8 cellular contexts compared by ENCODE assay signal in the genomic region with DNA sequence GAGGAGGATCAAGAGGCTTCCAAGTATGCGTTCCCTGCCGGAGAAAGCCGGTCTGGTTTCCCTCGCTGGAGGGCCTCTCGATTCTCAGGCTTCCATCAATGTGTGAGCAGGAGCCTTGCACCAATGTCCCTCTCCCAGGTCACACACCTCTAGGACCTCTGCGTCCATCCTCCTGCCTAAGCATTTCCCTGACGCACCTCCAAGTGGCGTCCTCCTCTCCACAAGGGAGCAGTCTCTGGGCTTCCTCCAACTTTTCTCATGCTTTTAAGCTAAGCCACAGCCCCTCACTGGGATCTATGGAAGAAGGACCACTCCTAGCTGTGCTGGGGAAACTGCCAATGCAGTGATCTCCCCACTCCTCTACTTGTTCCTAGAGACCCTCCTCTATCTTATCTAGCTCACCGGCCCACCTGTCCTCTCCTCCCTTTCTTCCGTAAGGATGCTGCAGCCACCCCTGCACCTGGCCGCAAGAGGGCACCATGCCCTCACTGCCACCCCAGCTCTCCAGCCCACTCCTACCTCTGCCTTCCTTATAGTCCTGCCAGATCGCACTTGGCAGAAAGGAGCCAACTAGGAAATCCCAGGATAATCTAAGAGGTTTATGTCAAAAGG.
DNase-seq lines count a peak whose midpoint lies in the region; ATAC-seq and TF ChIP-seq lines count a peak whose summit lies in the region.

No MANE protein-coding gene starts in this region.

- H3K36me3 ChIP-seq in mammary epithelial cell (ENCODE audit: insufficient read depth, low read length): no peaks in the 10 kb centered on the region

- TF ChIP-seq CTCF in AG09309 (IDR thresholded peaks at IDR 0.05; ENCODE audit: control insufficient read depth, insufficient read depth, low read depth, low read length, missing control alignments) (peak; percentile 28), HFF-Myc (IDR thresholded peaks at IDR 0.05; ENCODE audit: low read depth, low read length, missing control alignments) (peak; percentile 58), mammary epithelial cell (conservative IDR thresholded peaks at IDR 0.05 in 1 of 2, IDR thresholded peaks at IDR 0.05 in 1 of 2; ENCODE audit: extremely low read depth in 1 of 2, insufficient read depth in 1 of 2, low read depth in 1 of 2, low read length in 2 of 2) (peak; percentile 94 to 96)

- BruUV-seq in mammary epithelial cell (replicated peaks; lab: Mats Ljungman, UMichigan): no TSS peak

- no peaks in the 10 kb centered on the region for H3K4me1 ChIP-seq in mammary epithelial cell (ENCODE audit: insufficient read depth, low read length)

- no peak overlapping the region for H3K4me2 ChIP-seq in mammary epithelial cell (ENCODE audit: insufficient read depth, low read depth, low read length)

- dilution Hi-C loops in mammary epithelial cell (cut with HindIII; ENCODE audit: low sequenced_read_pairs): no loop called here

- in situ Hi-C loops in mammary epithelial cell (cut with MboI; ENCODE audit: low sequenced_read_pairs in 2 of 2): loop anchor here (10.0 to 25.0 kb wide), 5 partner anchors 259 to 709 kb away; a partner anchor contains a TSS

- H3K27ac ChIP-seq in mammary epithelial cell (ENCODE audit: insufficient read depth, low read depth, low read length): no peak overlapping the region

- CTCF ChIA-PET in mammary epithelial cell (lab: Charles Lee; ENCODE audit: low non-redundant PET): interaction anchor here (0.6 kb wide), 3 partner anchors 43 to 726 kb away, joined by 3 to 5 read pairs (median 4); no protein-coding TSS in a partner anchor

- 43% methylated on average over 12 of the region's 12 CpGs for WGBS in mammary epithelial cell (ENCODE audit: low coverage, missing lambda C conversion rate)

- peaks cover 2% of the 10 kb centered on the region for H3K27me3 ChIP-seq in mammary epithelial cell (ENCODE audit: insufficient read depth, low read length)

- H3K4me3 ChIP-seq in AG09309 (ENCODE audit: control insufficient read depth, low read depth, low read length) (no peak overlapping the region), HFF-Myc (replicated peaks; ENCODE audit: low read depth, low read length) (no peak overlapping the region), mammary epithelial cell (replicated peaks in 1 of 3; ENCODE audit: insufficient read depth in 1 of 3, low read depth in 2 of 3, low read length in 3 of 3) (no peak overlapping the region)

- H3K79me2 ChIP-seq in mammary epithelial cell (ENCODE audit: insufficient read depth, low read length): no peaks in the 10 kb centered on the region

- DNase-seq in AG09309 (ENCODE audit: low read depth) (no peak), HFF-Myc (ENCODE audit: extremely low read depth, low read depth) (no peak), OCI-M1 (lab: John Stamatoyannopoulos, UW) (peak; percentile 19), mammary epithelial cell (peak; percentile 52), mucosa of gallbladder (ENCODE audit: low spot score) (peak; percentile 34), OCI-M2 (lab: John Stamatoyannopoulos, UW; ENCODE audit: unreplicated experiment) (no peak)

- no peaks in the 10 kb centered on the region for H3K9me3 ChIP-seq in mammary epithelial cell (replicated peaks; ENCODE audit: insufficient read depth, low read length)

- no peak overlapping the region for H3K9ac ChIP-seq in mammary epithelial cell (ENCODE audit: insufficient read depth, low read length)

- no peak overlapping the region for H2AFZ ChIP-seq in mammary epithelial cell (ENCODE audit: low read depth, low read length)

- intact Hi-C loops in mammary epithelial cell (cut with micrococcal nuclease): loop anchor here (1.0 to 10.0 kb wide), 9 partner anchors 226 to 951 kb away; a partner anchor contains a TSS

- ATAC-seq in GM21447 (IDR thresholded peaks at IDR 0.05; ENCODE audit: unreplicated experiment) (no peak), HG03520 (IDR thresholded peaks at IDR 0.05; ENCODE audit: unreplicated experiment) (no peak)

- H4K20me1 ChIP-seq in mammary epithelial cell (ENCODE audit: insufficient read depth, low read length): no peaks in the 10 kb centered on the region

Comparison
In these comparisons a context has a peak if more than half of its experiments do, and no peak if none do; other contexts are left out.
1. DNase-seq: peak in OCI-M1 (single experiment), mammary epithelial cell (single experiment) and mucosa of gallbladder (single experiment); none in AG09309 (single experiment), HFF-Myc (single experiment) and OCI-M2 (single experiment).
2. CTCF ChIP-seq: peak in every context shown above with its lines; median percentile 95 in mammary epithelial cell; 58 in HFF-Myc; 28 in AG09309.